1 cellular context compared by ENCODE assay signal in the genomic region with DNA sequence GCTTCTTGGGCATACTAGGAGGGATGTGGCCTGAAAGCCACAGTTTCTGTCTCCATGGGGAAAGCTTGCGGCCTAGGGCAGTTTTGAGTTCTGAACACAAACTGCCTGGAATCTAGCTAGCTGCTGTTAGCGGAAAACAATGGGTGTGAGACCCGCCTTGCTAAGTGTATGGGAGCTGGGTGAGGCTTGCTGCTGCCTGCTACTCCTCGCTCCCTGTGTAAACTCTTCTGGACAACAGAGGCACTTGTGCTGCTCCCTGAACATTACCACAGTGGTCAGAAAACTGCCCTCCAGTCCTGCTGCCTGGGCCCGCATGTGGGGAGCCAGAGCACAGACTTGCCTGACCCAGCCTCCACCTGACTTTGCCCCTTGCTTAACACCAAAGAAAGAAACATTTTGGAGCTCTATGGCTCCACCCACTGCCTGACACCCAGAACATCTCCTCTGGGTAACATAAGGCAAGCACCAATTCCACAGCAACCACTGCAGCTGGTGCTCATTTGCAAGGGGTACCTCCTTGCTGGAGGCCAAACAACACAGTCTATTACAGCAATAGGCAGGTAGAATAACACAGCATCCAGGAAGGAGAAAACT.
TF ChIP-seq lines count a peak whose summit lies in the region.

No MANE protein-coding gene starts in this region.

TF ChIP-seq in H1, 55 proteins besides CTCF, POLR2A, EP300 and RAD21 (continued from another document):
- TF ChIP-seq NANOG (IDR thresholded peaks at IDR 0.05; ENCODE audit: insufficient read depth, low read depth, low read length, poor library complexity, severe bottlenecking) (no peak), HDAC2 (IDR thresholded peaks at IDR 0.05; ENCODE audit: borderline replicate concordance in 1 of 2, low read depth in 2 of 2, low read length in 2 of 2) (no peak)
